Comparison of ENCODE assay signal across 15 cellular contexts in the genomic region with DNA sequence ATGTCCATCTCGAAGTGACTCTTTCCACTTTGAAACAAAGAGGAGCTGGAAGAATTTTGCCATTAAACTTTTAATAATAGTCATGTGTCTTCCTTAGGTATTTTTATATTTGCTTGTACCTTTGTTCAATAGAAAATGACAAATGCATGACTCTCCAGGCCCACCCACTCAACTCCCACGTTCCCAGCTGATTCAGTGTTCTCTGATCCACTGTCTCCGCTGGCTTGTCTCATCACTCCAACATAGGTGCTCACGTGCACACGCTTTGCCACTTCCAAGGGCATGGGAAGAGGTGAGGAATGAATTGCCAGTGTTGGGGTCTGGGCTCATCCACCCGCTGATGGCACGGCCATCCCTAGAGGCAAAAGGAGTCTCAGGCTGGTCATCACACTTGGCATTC. TPM values are rescaled to one million over a fixed set of nuclear protein-coding genes. Genes with fewer than 3 reads are reported as not detected.
DNase-seq lines count a peak whose midpoint lies in the region; TF ChIP-seq lines count a peak whose summit lies in the region.
"Had no signal": no experiment of that assay in that cellular context is flagged by ENCODE, and none has a peak within 500 bp of the region (broad histone marks: within the 10 kb centered on the region; RNA-seq: fewer than 3 reads in every experiment).

No MANE protein-coding gene starts in this region.

- no peak overlapping the region for H3K4me3 Mint-ChIP-seq in activated CD4-positive, alpha-beta memory T cell treated with anti-CD3 and anti-CD28 coated beads for 36 hours
- H3K4me3 Mint-ChIP-seq in activated CD4-positive, alpha-beta memory T cell treated with anti-CD3 and anti-CD28 coated beads, Interleukin-2, amount 10 ng/mL, durations not matched to agents 7 days and 5 days, result no peak overlapping the region
- H3K4me3 Mint-ChIP-seq in endodermal cell, result no peak overlapping the region

- peak; percentile 19 for DNase-seq in activated CD4-positive, alpha-beta memory T cell treated with anti-CD3 and anti-CD28 coated beads for 36 hours
- DNase-seq in activated CD4-positive, alpha-beta memory T cell treated with anti-CD3 and anti-CD28 coated beads, Interleukin-2, amount 10 ng/mL, durations not matched to agents 7 days and 5 days, result no peak
- DNase-seq in stimulated activated CD4-positive, alpha-beta T cell treated with anti-CD3 and anti-CD28 coated beads, Interleukin-12 subunit alpha, Interleukin-12 subunit beta, amount 100 ng/mL, for 4 hours, result peak; percentile 30
- DNase-seq in stimulated activated CD4-positive, alpha-beta T cell treated with anti-CD3 and anti-CD28 coated beads, Interleukin-1b, Interleukin-23, amount 100 ng/mL, for 48 hours, result no peak
- DNase-seq in head of caudate nucleus (peak in 41 of 42 donors; percentile 27 to 85 (median 64)), endodermal cell (no peak), SIG-M5 (lab: John Stamatoyannopoulos, UW) (no peak), globus pallidus (ENCODE audit: low spot score) (no peak)
- DNase-seq: DMS79 treated with DMSO at 0.1 percent for 48 hours, GDM1, NCI-H1417, NCI-H1930, NCI-H2171, NCI-H774 had no signal

- intact Hi-C loops in activated CD4-positive, alpha-beta memory T cell treated with anti-CD3 and anti-CD28 coated beads for 36 hours (cut with micrococcal nuclease), result no loop called here
- intact Hi-C loops in head of caudate nucleus (cut with DNase I), result no loop called here

- no peak overlapping the region for H3K9ac ChIP-seq in endodermal cell (ENCODE audit: extremely low read depth, low read length, poor library complexity, severe bottlenecking)

- H3K4me1 ChIP-seq in endodermal cell (ENCODE audit: control insufficient read depth, insufficient read depth, low read length), result no peaks in the 10 kb centered on the region

- CTCF ChIA-PET in activated CD4-positive, alpha-beta memory T cell treated with anti-CD3 and anti-CD28 coated beads for 36 hours (lab: Charles Lee), result no interaction called here
- CTCF ChIA-PET in activated CD4-positive, alpha-beta memory T cell treated with anti-CD3 and anti-CD28 coated beads, Interleukin-2, amount 10 ng/mL, durations not matched to agents 7 days and 5 days (lab: Charles Lee), result no interaction called here

- no peaks in the 10 kb centered on the region for H3K36me3 ChIP-seq in endodermal cell (ENCODE audit: control insufficient read depth, insufficient read depth, low read length)

- TF ChIP-seq CTCF in endodermal cell (conservative IDR thresholded peaks at IDR 0.05), result no peak

- no peaks in the 10 kb centered on the region for H3K36me3 Mint-ChIP-seq in activated CD4-positive, alpha-beta memory T cell treated with anti-CD3 and anti-CD28 coated beads for 36 hours
- H3K36me3 Mint-ChIP-seq in activated CD4-positive, alpha-beta memory T cell treated with anti-CD3 and anti-CD28 coated beads, Interleukin-2, amount 10 ng/mL, durations not matched to agents 7 days and 5 days (ENCODE audit: low read depth), result no peaks in the 10 kb centered on the region
- H3K36me3 Mint-ChIP-seq in endodermal cell (ENCODE audit: low read depth), result no peaks in the 10 kb centered on the region
- H3K36me3 Mint-ChIP-seq: IgD-negative memory B cell had no signal

- WGBS in endodermal cell (ENCODE audit: insufficient coverage in 1 of 2, insufficient read length in 1 of 2), 2 experiments, result 87 to 89% methylated on average over 2 to 7 of the region's 7 CpGs

- no peaks in the 10 kb centered on the region for H3K9me3 Mint-ChIP-seq in activated CD4-positive, alpha-beta memory T cell treated with anti-CD3 and anti-CD28 coated beads for 36 hours
- no peaks in the 10 kb centered on the region for H3K9me3 Mint-ChIP-seq in activated CD4-positive, alpha-beta memory T cell treated with anti-CD3 and anti-CD28 coated beads, Interleukin-2, amount 10 ng/mL, durations not matched to agents 7 days and 5 days
- H3K9me3 Mint-ChIP-seq in endodermal cell, result peaks cover 2% of the 10 kb centered on the region
- H3K9me3 Mint-ChIP-seq: IgD-negative memory B cell had no signal

- POLR2A ChIA-PET in activated CD4-positive, alpha-beta memory T cell treated with anti-CD3 and anti-CD28 coated beads for 36 hours (lab: Charles Lee), result no interaction called here
- POLR2A ChIA-PET in activated CD4-positive, alpha-beta memory T cell treated with anti-CD3 and anti-CD28 coated beads, Interleukin-2, amount 10 ng/mL, durations not matched to agents 7 days and 5 days (lab: Charles Lee), result interaction anchor here (1.1 to 1.4 kb wide), 2 partner anchors 58 to 163 kb away, joined by 3 read pairs; no protein-coding TSS in a partner anchor

- H3K4me1 Mint-ChIP-seq in activated CD4-positive, alpha-beta memory T cell treated with anti-CD3 and anti-CD28 coated beads for 36 hours (ENCODE audit: low read depth), result peaks cover 24% of the 10 kb centered on the region
- H3K4me1 Mint-ChIP-seq in activated CD4-positive, alpha-beta memory T cell treated with anti-CD3 and anti-CD28 coated beads, Interleukin-2, amount 10 ng/mL, durations not matched to agents 7 days and 5 days, result peaks cover 23% of the 10 kb centered on the region
- no peaks in the 10 kb centered on the region for H3K4me1 Mint-ChIP-seq in endodermal cell

- H3K27me3 ChIP-seq in endodermal cell (ENCODE audit: control insufficient read depth, insufficient read depth, low read length, poor library complexity, severe bottlenecking), result no peaks in the 10 kb centered on the region

- no peak overlapping the region for H3K4me3 ChIP-seq in endodermal cell (ENCODE audit: low read length)

- no peak overlapping the region for H3K27ac ChIP-seq in endodermal cell (ENCODE audit: low read depth, low read length)

- no peaks in the 10 kb centered on the region for H3K9me3 ChIP-seq in endodermal cell (ENCODE audit: control insufficient read depth, low read length)

- H3K27me3 Mint-ChIP-seq in activated CD4-positive, alpha-beta memory T cell treated with anti-CD3 and anti-CD28 coated beads for 36 hours, result no peaks in the 10 kb centered on the region
- peaks cover 8% of the 10 kb centered on the region for H3K27me3 Mint-ChIP-seq in activated CD4-positive, alpha-beta memory T cell treated with anti-CD3 and anti-CD28 coated beads, Interleukin-2, amount 10 ng/mL, durations not matched to agents 7 days and 5 days
- peaks cover 3% of the 10 kb centered on the region for H3K27me3 Mint-ChIP-seq in endodermal cell (ENCODE audit: insufficient read depth)

- no peak overlapping the region for H3K27ac Mint-ChIP-seq in activated CD4-positive, alpha-beta memory T cell treated with anti-CD3 and anti-CD28 coated beads for 36 hours
- H3K27ac Mint-ChIP-seq in activated CD4-positive, alpha-beta memory T cell treated with anti-CD3 and anti-CD28 coated beads, Interleukin-2, amount 10 ng/mL, durations not matched to agents 7 days and 5 days, result no peak overlapping the region
- no peak overlapping the region for H3K27ac Mint-ChIP-seq in endodermal cell

RNA-seq across cellular contexts. Expression of a gene that starts 24.5 kb away (rescaled TPM):
- 1 to 10 TPM; 4.8 to 6.8 TPM for total RNA-seq in activated CD4-positive, alpha-beta memory T cell treated with anti-CD3 and anti-CD28 coated beads for 36 hours
- total RNA-seq in activated CD4-positive, alpha-beta memory T cell treated with anti-CD3 and anti-CD28 coated beads, Interleukin-2, amount 10 ng/mL, durations not matched to agents 7 days and 5 days, result 1 to 10 TPM; 1.9 to 2.5 TPM
- 1 to 10 TPM in 1 of 2 donors, under 1 TPM in 1; 0.95 to 1.1 TPM for total RNA-seq in endodermal cell
- 1.2 TPM for polyA plus RNA-seq in endodermal cell (2013, experiment 1 of 2)
- 0.70 TPM for polyA plus RNA-seq in endodermal cell (2013, experiment 2 of 2)

RNA-seq across cellular contexts. Expression of a gene that starts 43.7 kb away (rescaled TPM):
- 1,000 to 10,000 TPM; 1,539 to 1,545 TPM for total RNA-seq in activated CD4-positive, alpha-beta memory T cell treated with anti-CD3 and anti-CD28 coated beads for 36 hours
- 100 to 1,000 TPM; 742 to 774 TPM for total RNA-seq in activated CD4-positive, alpha-beta memory T cell treated with anti-CD3 and anti-CD28 coated beads, Interleukin-2, amount 10 ng/mL, durations not matched to agents 7 days and 5 days
- 100 to 1,000 TPM; 882 to 975 TPM for total RNA-seq in endodermal cell
- polyA plus RNA-seq in endodermal cell (2013, experiment 1 of 2), result 1,851 TPM
- polyA plus RNA-seq in endodermal cell (2013, experiment 2 of 2), result 1,837 TPM

Comparison
In these comparisons a context has a peak if more than half of its experiments do, and no peak if none do; other contexts are left out.
1. DNase-seq: peak in activated CD4-positive, alpha-beta memory T cell treated with anti-CD3 and anti-CD28 coated beads for 36 hours (single experiment), stimulated activated CD4-positive, alpha-beta T cell treated with anti-CD3 and anti-CD28 coated beads, Interleukin-12 subunit alpha, Interleukin-12 subunit beta, amount 100 ng/mL, for 4 hours (single experiment) and head of caudate nucleus (41 of 42); none in activated CD4-positive, alpha-beta memory T cell treated with anti-CD3 and anti-CD28 coated beads, Interleukin-2, amount 10 ng/mL, durations not matched to agents 7 days and 5 days (single experiment), stimulated activated CD4-positive, alpha-beta T cell treated with anti-CD3 and anti-CD28 coated beads, Interleukin-1b, Interleukin-23, amount 100 ng/mL, for 48 hours (single experiment), endodermal cell (single experiment), SIG-M5 (single experiment) and globus pallidus (single experiment).